ENCODE assay signal across 28 cellular contexts in the genomic region with DNA sequence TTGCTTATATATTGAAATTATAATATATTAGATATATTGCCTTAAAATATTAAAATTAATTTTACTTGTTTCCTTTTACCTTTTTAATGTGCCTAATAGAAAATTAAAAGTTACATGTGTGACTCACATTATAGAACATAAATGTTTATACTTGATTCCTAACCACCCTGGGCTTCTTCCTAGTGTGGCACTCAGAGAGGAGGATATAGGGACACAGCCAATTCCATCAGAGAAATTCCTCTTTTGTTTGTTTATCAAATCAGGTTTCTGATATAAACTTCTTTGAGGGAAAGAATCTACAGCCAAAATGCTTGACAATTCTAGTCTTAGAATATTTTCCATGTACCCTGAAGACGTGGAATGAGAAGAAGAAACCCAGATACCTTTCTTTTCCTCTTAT.
"Had no signal": no experiment of that assay in that cellular context is flagged by ENCODE, and none has a peak within 500 bp of the region (broad histone marks: within the 10 kb centered on the region; RNA-seq: fewer than 3 reads in every experiment).

No MANE protein-coding gene starts in this region.

- H3K27me3 ChIP-seq: stomach, suprapubic skin, testis, thyroid gland, tibial artery, tibial nerve, transverse colon, upper lobe of left lung, upper lobe of right lung, uterus, vagina had no signal

- DNase-seq: stimulated activated CD4-positive, alpha-beta T cell treated with anti-CD3 and anti-CD28 coated beads, Interleukin-2, amount 100 ng/mL, for 48 hours; stimulated activated CD4-positive, alpha-beta T cell treated with anti-CD3 and anti-CD28 coated beads, Interleukin-4, amount 100 ng/mL, for 1 hour; stimulated activated CD4-positive, alpha-beta T cell treated with anti-CD3 and anti-CD28 coated beads, Interleukin-4, amount 100 ng/mL, for 24 hours; stimulated activated CD4-positive, alpha-beta T cell treated with anti-CD3 and anti-CD28 coated beads, Interleukin-4, amount 100 ng/mL, for 4 hours; stimulated activated CD8-positive, alpha-beta memory T cell treated with anti-CD3 and anti-CD28 coated beads, Interleukin-4, amount 100 ng/mL, for 48 hours; stimulated activated naive B cell treated with anti-CD40 and anti-IgM and Interleukin-4, amounts not matched to agents 10 μg/mL and 1 μg/mL and 100 μg/mL, for 72 hours; stimulated activated naive CD4-positive, alpha-beta T cell; stimulated activated naive CD4-positive, alpha-beta T cell treated with Interleukin-2 at 50 U/mL for 16 hours; stimulated activated naive CD8-positive, alpha-beta T cell treated with anti-CD3 and anti-CD28 coated beads, Interleukin-15, amount 100 ng/mL, for 72 hours; stimulated activated naive CD8-positive, alpha-beta T cell treated with anti-CD3 and anti-CD28 coated beads, Interleukin-15, Interleukin-2, amounts not matched to agents 100 U/mL and 50 U/mL, for 24 hours; stomach; substantia nigra; testis; thyroid gland; tibial artery; transverse colon; trophoblast cell; upper lobe of left lung; upper lobe of right lung; uterus had no signal

- H3K9me3 ChIP-seq: stomach, suprapubic skin, testis, thoracic aorta, thyroid gland, tibial artery, tibial nerve, transverse colon, upper lobe of left lung, upper lobe of right lung, uterus, vagina had no signal

- H3K4me3 ChIP-seq: stomach, suprapubic skin, testis, thoracic aorta, thyroid gland, tibial artery, tibial nerve, transverse colon, upper lobe of left lung, upper lobe of right lung, uterus, vagina had no signal

- H3K36me3 ChIP-seq: suprapubic skin, thoracic aorta, thyroid gland, tibial artery, transverse colon, upper lobe of left lung, upper lobe of right lung, uterus, vagina had no signal

- ATAC-seq: stimulated activated effector memory CD8-positive, alpha-beta T cell treated with anti-CD3 and anti-CD28 coated beads, Interleukin-12 subunit alpha, Interleukin-12 subunit beta, amount 100 ng/mL, for 72 hours; stimulated activated memory B cell treated with anti-CD40 and anti-IgM and Interleukin-4, amounts not matched to agents 10 μg/mL and 1 μg/mL and 100 μg/mL, for 72 hours; stimulated activated naive B cell treated with anti-CD40 and anti-IgM and Interleukin-4, amounts not matched to agents 10 μg/mL and 1 μg/mL and 100 μg/mL, for 72 hours; stimulated activated naive CD8-positive, alpha-beta T cell treated with anti-CD3 and anti-CD28 coated beads, Interleukin-15, amount 100 ng/mL, for 72 hours; stimulated activated naive CD8-positive, alpha-beta T cell treated with anti-CD3 and anti-CD28 coated beads, Interleukin-15, Interleukin-2, amounts not matched to agents 100 U/mL and 50 U/mL, for 24 hours; upper lobe of right lung had no signal

- H3K4me1 ChIP-seq: stomach, suprapubic skin, testis, thyroid gland, tibial artery, tibial nerve, transverse colon, upper lobe of left lung, upper lobe of right lung, uterus, vagina had no signal

- H3K27ac Mint-ChIP-seq: stimulated activated effector memory CD8-positive, alpha-beta T cell treated with anti-CD3 and anti-CD28 coated beads, Interleukin-12 subunit alpha, Interleukin-12 subunit beta, amount 100 ng/mL, for 72 hours; stimulated activated memory B cell treated with anti-CD40 and anti-IgM and Interleukin-4, amounts not matched to agents 10 μg/mL and 1 μg/mL and 100 μg/mL, for 72 hours; stimulated activated naive B cell treated with anti-CD40 and anti-IgM and Interleukin-4, amounts not matched to agents 10 μg/mL and 1 μg/mL and 100 μg/mL, for 72 hours; stimulated activated naive CD8-positive, alpha-beta T cell treated with anti-CD3 and anti-CD28 coated beads, Interleukin-15, amount 100 ng/mL, for 72 hours; stimulated activated naive CD8-positive, alpha-beta T cell treated with anti-CD3 and anti-CD28 coated beads, Interleukin-15, Interleukin-2, amounts not matched to agents 100 ng/mL and 50 ng/mL, for 24 hours; type B pancreatic cell had no signal

- H3K36me3 Mint-ChIP-seq: stimulated activated effector memory CD8-positive, alpha-beta T cell treated with anti-CD3 and anti-CD28 coated beads, Interleukin-12 subunit alpha, Interleukin-12 subunit beta, amount 100 ng/mL, for 72 hours; stimulated activated memory B cell treated with anti-CD40 and anti-IgM and Interleukin-4, amounts not matched to agents 10 μg/mL and 1 μg/mL and 100 μg/mL, for 72 hours; stimulated activated naive B cell treated with anti-CD40 and anti-IgM and Interleukin-4, amounts not matched to agents 10 μg/mL and 1 μg/mL and 100 μg/mL, for 72 hours had no signal

- H3K27ac ChIP-seq: stomach, suprapubic skin, testis, thoracic aorta, thyroid gland, tibial artery, tibial nerve, transverse colon, upper lobe of left lung, upper lobe of right lung, uterus, vagina had no signal
